ENCODE assay signal across 8 cellular contexts in the genomic region with DNA sequence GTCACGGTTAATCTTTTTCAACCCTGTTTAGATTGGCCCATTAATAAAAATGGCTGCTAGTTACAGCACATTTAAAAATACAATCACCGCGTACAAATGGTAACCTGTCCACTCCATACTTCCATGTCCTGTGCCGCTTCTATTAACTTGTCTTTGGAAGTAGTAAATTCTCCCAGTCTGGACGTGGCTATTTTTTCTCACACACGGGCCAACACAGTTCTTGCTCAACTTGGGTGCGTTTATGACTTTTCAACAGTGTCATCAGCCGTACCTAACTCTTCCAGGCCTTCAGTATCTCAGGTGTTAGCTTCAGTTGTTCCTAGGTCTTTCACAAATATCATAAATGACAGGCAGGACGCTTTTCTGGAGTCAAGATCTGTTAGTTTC. TPM values are rescaled to one million over a fixed set of nuclear protein-coding genes. Genes with fewer than 3 reads are reported as not detected.
DNase-seq lines count a peak whose midpoint lies in the region; ATAC-seq, FAIRE-seq and TF ChIP-seq lines count a peak whose summit lies in the region.

No MANE protein-coding gene starts in this region.

- WGBS in adrenal gland, 4 donors = 22 to 30% (median 25%) methylated on average over 9 of the region's 9 CpGs

- no peak for FAIRE-seq in kidney (lab: Jason Lieb, UNC)

- ATAC-seq in HG02759 (IDR thresholded peaks at IDR 0.05; ENCODE audit: unreplicated experiment) (no peak), GM19351 (IDR thresholded peaks at IDR 0.05; ENCODE audit: unreplicated experiment) (no peak)

- H3K27ac ChIP-seq in HEK293 (ENCODE audit: extremely low read depth, low read depth, low read length) = peak overlapping the region; percentile 94; the same call in 1 of the 2 replicates
- peak overlapping the region; percentile 66 to 99 (median 97) for H3K27ac ChIP-seq in adrenal gland
- H3K27ac ChIP-seq in kidney (ENCODE audit: low read depth in 2 of 2, low read length in 2 of 2) = peak overlapping the region; percentile 81 to 98
- H3K27ac ChIP-seq in temporal lobe (ENCODE audit: low read depth, low read length) = peak overlapping the region; percentile 82

- H3K27me3 ChIP-seq in adrenal gland = no peaks in the 10 kb centered on the region

- in situ Hi-C loops in ACHN (cut with HindIII; ENCODE audit: low pct_ligation_motif_present, low pct_unique_long_range_greater_than_20kb, low sequenced_read_pairs) = no loop called here

- H3K4me1 ChIP-seq in HEK293 (ENCODE audit: control insufficient read depth, insufficient read depth, low read length) (peaks cover 15% of the 10 kb centered on the region), adrenal gland (replicated peaks in 1 of 2) (peaks cover 22 to 56% of the 10 kb centered on the region in 2 donors), kidney (ENCODE audit: control insufficient read depth in 1 of 2, insufficient read depth in 1 of 2, low read depth in 1 of 2, low read length in 2 of 2) (peaks cover 20 to 23% of the 10 kb centered on the region in 2 donors)

- TF ChIP-seq CTCF in HEK293 (tag by site-specific recombination; IDR thresholded peaks at IDR 0.05) (no peak), adrenal gland (IDR thresholded peaks at IDR 0.05) (no peak), kidney (IDR thresholded peaks at IDR 0.05; ENCODE audit: borderline replicate concordance, extremely low read depth, insufficient read depth) (no peak)

- peak overlapping the region; percentile 91 for H3K9ac ChIP-seq in kidney (ENCODE audit: low read length in 2 of 2)

- TF ChIP-seq POLR2A in adrenal gland (IDR thresholded peaks at IDR 0.05) = no peak

- H3K9me3 ChIP-seq in HEK293 (ENCODE audit: control insufficient read depth, insufficient read depth, low read depth, low read length) (no peaks in the 10 kb centered on the region), adrenal gland (replicated peaks in 1 of 3) (no peaks in the 10 kb centered on the region), kidney (ENCODE audit: control insufficient read depth in 1 of 2, low read length in 2 of 2) (no peaks in the 10 kb centered on the region)

- H3K4me3 ChIP-seq in HEK293 (ENCODE audit: low read depth, low read length) (peak overlapping the region; percentile 97), adrenal gland (peak overlapping the region in 3 of 4 donors; percentile 11 to 94 (median 86)), kidney (ENCODE audit: low read length in 2 of 2) (peak overlapping the region; percentile 85 to 90)

- no peaks in the 10 kb centered on the region for H3K36me3 ChIP-seq in HEK293 (ENCODE audit: control insufficient read depth in 2 of 2, insufficient read depth in 1 of 2, low read length in 2 of 2)
- no peaks in the 10 kb centered on the region for H3K36me3 ChIP-seq in adrenal gland (replicated peaks in 1 of 2)
- H3K36me3 ChIP-seq in kidney (ENCODE audit: control insufficient read depth in 1 of 2, insufficient read depth in 2 of 2, low read length in 2 of 2) = no peaks in the 10 kb centered on the region

- DNase-seq in ACHN (peak; percentile 3), adrenal gland (peak in 2 of 7 donors; percentile 17 to 22), kidney (no peak)
- DNase-seq in stimulated activated CD8-positive, alpha-beta memory T cell treated with anti-CD3 and anti-CD28 coated beads, Interleukin-4, amount 100 ng/mL, for 48 hours = no peak

- POLR2A ChIA-PET in HEK293 (lab: Yijun Ruan, JAX) = interaction anchor here (0.7 to 1.4 kb wide), 3 partner anchors 13 to 97 kb away, joined by 3 to 8 read pairs (median 3); partner anchors contain the start of gene MAP3K9

- CTCF ChIA-PET in HEK293 (lab: Yijun Ruan, JAX) = interaction anchor here (0.8 to 1.7 kb wide), 14 partner anchors 13 to 248 kb away, joined by 3 to 7 read pairs (median 3); no protein-coding TSS in a partner anchor

- intact Hi-C loops in adrenal gland (cut with DNase I) (loop anchor here (5.0 to 10.0 kb wide), 2 partner anchors 66 to 68 kb away; no protein-coding TSS in a partner anchor), kidney (cut with DNase I) (no loop called here)

TF ChIP-seq in HEK293, 187 proteins besides CTCF, POLR2A, EP300 and RAD21:
- TF ChIP-seq ZNF654 (tag by site-specific recombination; IDR thresholded peaks at IDR 0.05; ENCODE audit: low read depth) (no peak), PRDM10 (tag by site-specific recombination; IDR thresholded peaks at IDR 0.05) (peak; percentile 53; the same call in 1 of the 2 replicates), ZNF202 (tag by site-specific recombination; IDR thresholded peaks at IDR 0.05; ENCODE audit: borderline replicate concordance) (no peak), ZNF221 (tag by site-specific recombination; IDR thresholded peaks at IDR 0.05; ENCODE audit: borderline replicate concordance) (no peak), ZNF146 (tag by site-specific recombination; IDR thresholded peaks at IDR 0.05) (no peak), ZNF335 (tag by site-specific recombination; conservative IDR thresholded peaks at IDR 0.05) (peak; percentile 91), ZNF324 (tag by site-specific recombination; IDR thresholded peaks at IDR 0.05) (no peak), ZFP3 (tag by site-specific recombination; IDR thresholded peaks at IDR 0.05; ENCODE audit: low read depth) (no peak), ZNF121 (tag by site-specific recombination; IDR thresholded peaks at IDR 0.05) (0 out of 2 replicates have a peak, but pooled peaks have one; percentile 8), ATF2 (tag by site-specific recombination; IDR thresholded peaks at IDR 0.05; ENCODE audit: low read depth) (no peak), YY2 (tag by site-specific recombination; IDR thresholded peaks at IDR 0.05) (no peak)

RNA-seq across cellular contexts. Expression of gene PCNX1, which starts 0.5 kb away (rescaled TPM):
- total RNA-seq in adrenal gland (100 to 1,000 TPM in 5 of 8 donors, 10 to 100 TPM in 3; 84.1 to 196 (median 118) TPM), kidney (55.2 TPM), temporal lobe (125 TPM)
- polyA plus RNA-seq in adrenal gland (10 to 100 TPM; 11.3 to 97.8 (median 15.2) TPM), kidney (ENCODE audit: insufficient read depth, low read depth, low replicate concordance) (16.2 TPM)
